Comparison of ENCODE assay signal across 14 cellular contexts in the genomic region with DNA sequence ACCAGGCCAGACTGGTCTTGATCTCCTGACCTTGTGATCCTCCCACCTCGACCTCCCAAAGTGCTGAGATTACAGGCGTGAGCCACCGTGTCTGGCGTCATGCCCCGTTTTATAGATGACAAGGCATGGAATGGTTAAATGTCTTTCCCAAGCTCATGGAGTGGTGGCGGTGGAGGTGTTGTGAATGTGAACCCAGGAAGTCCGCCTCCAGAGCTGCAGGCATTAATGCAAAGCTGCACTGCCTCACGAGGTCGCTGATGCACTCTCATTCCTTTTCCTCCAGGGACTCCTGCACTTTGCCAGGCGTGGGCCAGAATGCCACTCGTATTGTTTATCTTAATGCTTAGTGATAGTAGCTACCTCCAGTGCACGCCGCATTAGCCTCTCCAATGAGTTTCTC.
DNase-seq lines count a peak whose midpoint lies in the region; ATAC-seq and TF ChIP-seq lines count a peak whose summit lies in the region.
"Had no signal": no experiment of that assay in that cellular context is flagged by ENCODE, and none has a peak within 500 bp of the region (broad histone marks: within the 10 kb centered on the region; RNA-seq: fewer than 3 reads in every experiment).

No MANE protein-coding gene starts in this region.

- peaks cover 0 to 4% of the 10 kb centered on the region in 2 donors for H3K4me1 ChIP-seq in left lung
- H3K4me1 ChIP-seq in upper lobe of right lung, result no peaks in the 10 kb centered on the region
- no peaks in the 10 kb centered on the region for H3K4me1 ChIP-seq in gastroesophageal sphincter
- H3K4me1 ChIP-seq: heart left ventricle, uterus had no signal

- no peak overlapping the region for H3K27ac Mint-ChIP-seq in activated CD4-positive, alpha-beta T cell treated with anti-CD3 and anti-CD28 coated beads for 36 hours
- H3K27ac Mint-ChIP-seq: activated B cell treated with CpG ODN at 0.5 μM for 24 hours; effector memory CD8-positive, alpha-beta T cell had no signal

- H3K27ac ChIP-seq in left lung (no peak overlapping the region), upper lobe of right lung (no peak overlapping the region), gastroesophageal sphincter (no peak overlapping the region)
- H3K27ac ChIP-seq: heart left ventricle, SK-N-MC, uterus had no signal

- CTCF ChIA-PET in activated CD4-positive, alpha-beta T cell treated with anti-CD3 and anti-CD28 coated beads for 36 hours (lab: Charles Lee), result interaction anchor here (0.6 kb wide), 1 partner anchor 14 kb away, joined by 3 read pairs; no protein-coding TSS in a partner anchor

- no peak overlapping the region for H3K4me3 Mint-ChIP-seq in activated CD4-positive, alpha-beta T cell treated with anti-CD3 and anti-CD28 coated beads for 36 hours
- H3K4me3 Mint-ChIP-seq: activated B cell treated with CpG ODN at 0.5 μM for 24 hours; effector memory CD8-positive, alpha-beta T cell had no signal

- H3K36me3 ChIP-seq in left lung (no peaks in the 10 kb centered on the region), upper lobe of right lung (no peaks in the 10 kb centered on the region), gastroesophageal sphincter (no peaks in the 10 kb centered on the region)
- H3K36me3 ChIP-seq: heart left ventricle, uterus had no signal

- TF ChIP-seq CTCF in left lung (IDR thresholded peaks at IDR 0.05), result no peak
- TF ChIP-seq CTCF in upper lobe of right lung (IDR thresholded peaks at IDR 0.05), result peak; percentile 32
- peak in 1 of 4 experiments; percentile 27 for TF ChIP-seq CTCF in gastroesophageal sphincter (IDR thresholded peaks at IDR 0.05)

- H3K9me3 Mint-ChIP-seq in activated CD4-positive, alpha-beta T cell treated with anti-CD3 and anti-CD28 coated beads for 36 hours (ENCODE audit: low read depth), result no peaks in the 10 kb centered on the region
- H3K9me3 Mint-ChIP-seq: activated B cell treated with CpG ODN at 0.5 μM for 24 hours had no signal

- no peaks in the 10 kb centered on the region for H3K36me3 Mint-ChIP-seq in activated CD4-positive, alpha-beta T cell treated with anti-CD3 and anti-CD28 coated beads for 36 hours (ENCODE audit: low read depth)

- H3K4me3 ChIP-seq in left lung (no peak overlapping the region), upper lobe of right lung (no peak overlapping the region), gastroesophageal sphincter (no peak overlapping the region)
- H3K4me3 ChIP-seq: heart left ventricle, SK-N-MC, uterus had no signal

- POLR2A ChIA-PET in activated CD4-positive, alpha-beta T cell treated with anti-CD3 and anti-CD28 coated beads for 36 hours (lab: Charles Lee), result no interaction called here

- H3K9me3 ChIP-seq in left lung (no peaks in the 10 kb centered on the region), upper lobe of right lung (no peaks in the 10 kb centered on the region), gastroesophageal sphincter (no peaks in the 10 kb centered on the region)
- H3K9me3 ChIP-seq: heart left ventricle, uterus had no signal

- no peak for TF ChIP-seq EP300 in gastroesophageal sphincter (IDR thresholded peaks at IDR 0.05)

- no peaks in the 10 kb centered on the region for H3K4me1 Mint-ChIP-seq in activated CD4-positive, alpha-beta T cell treated with anti-CD3 and anti-CD28 coated beads for 36 hours
- H3K4me1 Mint-ChIP-seq: activated B cell treated with CpG ODN at 0.5 μM for 24 hours had no signal

- no peaks in the 10 kb centered on the region for H3K27me3 ChIP-seq in left lung
- H3K27me3 ChIP-seq in upper lobe of right lung, result no peaks in the 10 kb centered on the region
- no peaks in the 10 kb centered on the region for H3K27me3 ChIP-seq in gastroesophageal sphincter
- H3K27me3 ChIP-seq: heart left ventricle, uterus had no signal

- WGBS in gastroesophageal sphincter (ENCODE audit: low coverage in 1 of 2), 2 donors, result 60 to 66% methylated on average over 8 to 11 of the region's 13 CpGs

- no peaks in the 10 kb centered on the region for H3K27me3 Mint-ChIP-seq in activated CD4-positive, alpha-beta T cell treated with anti-CD3 and anti-CD28 coated beads for 36 hours
- H3K27me3 Mint-ChIP-seq: activated B cell treated with CpG ODN at 0.5 μM for 24 hours; effector memory CD8-positive, alpha-beta T cell had no signal

- no peak for TF ChIP-seq POLR2A in gastroesophageal sphincter (IDR thresholded peaks at IDR 0.05)

- intact Hi-C loops in Right ventricle myocardium inferior (cut with DNase I) (no loop called here), cardiac septum (cut with DNase I) (no loop called here), left lung (cut with DNase I) (no loop called here), upper lobe of right lung (cut with DNase I) (no loop called here)
- intact Hi-C loops in activated CD4-positive, alpha-beta T cell treated with anti-CD3 and anti-CD28 coated beads for 36 hours (cut with DNase I, micrococcal nuclease), result no loop called here

- ATAC-seq in Right ventricle myocardium inferior (peak; percentile 48), left lung (peak; percentile 95), upper lobe of right lung (peak; percentile 90), gastroesophageal sphincter (no peak)
- ATAC-seq in activated CD4-positive, alpha-beta T cell treated with anti-CD3 and anti-CD28 coated beads for 36 hours, result no peak
- ATAC-seq: effector memory CD8-positive, alpha-beta T cell had no signal

- no peak for DNase-seq in Right ventricle myocardium inferior (ENCODE audit: missing footprints)
- DNase-seq in cardiac septum (ENCODE audit: low spot score), result no peak
- DNase-seq in cerebellar cortex (ENCODE audit: low spot score), result peak; percentile 46
- DNase-seq in left lung, result peak in 1 of 2 donors; percentile 65
- DNase-seq in upper lobe of right lung, result peak; percentile 77
- no peak for DNase-seq in activated CD4-positive, alpha-beta T cell treated with anti-CD3 and anti-CD28 coated beads for 36 hours
- no peak for DNase-seq in stimulated activated CD4-positive, alpha-beta T cell treated with anti-CD3 and anti-CD28 coated beads, Interleukin-4, amount 100 ng/mL, for 1 hour
- DNase-seq: activated B cell treated with CpG ODN at 0.5 μM for 24 hours; effector memory CD8-positive, alpha-beta T cell; NCI-H526 treated with DMSO at 0.1 percent for 48 hours; uterus had no signal

Comparison
In these comparisons a context has a peak if more than half of its experiments do, and no peak if none do; other contexts are left out.
1. ATAC-seq: peak in Right ventricle myocardium inferior (single experiment), left lung (single experiment) and upper lobe of right lung (single experiment); none in activated CD4-positive, alpha-beta T cell treated with anti-CD3 and anti-CD28 coated beads for 36 hours (single experiment) and gastroesophageal sphincter (single experiment).
2. DNase-seq: peak in cerebellar cortex (single experiment) and upper lobe of right lung (single experiment); none in Right ventricle myocardium inferior (single experiment), cardiac septum (single experiment), activated CD4-positive, alpha-beta T cell treated with anti-CD3 and anti-CD28 coated beads for 36 hours (single experiment) and stimulated activated CD4-positive, alpha-beta T cell treated with anti-CD3 and anti-CD28 coated beads, Interleukin-4, amount 100 ng/mL, for 1 hour (single experiment).